23 cellular contexts compared by ENCODE assay signal in genomic region chr22:45886502-45886901, GRCh38.
DNase-seq lines count a peak whose midpoint lies in the region; ATAC-seq, FAIRE-seq and TF ChIP-seq lines count a peak whose summit lies in the region.
"Had no signal": no experiment of that assay in that cellular context is flagged by ENCODE, and none has a peak within 500 bp of the region (broad histone marks: within the 10 kb centered on the region; RNA-seq: fewer than 3 reads in every experiment).

No MANE protein-coding gene starts in this region.

- 87% methylated on average over 7 of the region's 7 CpGs for WGBS in A549 (ENCODE audit: missing lambda C conversion rate)
- 78% methylated on average over 3 of the region's 7 CpGs; no CpG with 5 or more reads in 1 of the 2 experiments for WGBS in H1 (ENCODE audit: extremely low coverage in 1 of 2, insufficient coverage in 1 of 2, insufficient read length in 1 of 2, insufficient replicate concordance in 2 of 2, low coverage in 1 of 2, low lambda C conversion rate in 2 of 2, missing lambda C conversion rate in 1 of 2), 2 experiments

- no peak overlapping the region for H2AK5ac ChIP-seq in H1 (ENCODE audit: low read depth, low read length)

- H3K4me2 ChIP-seq in A549: no peak overlapping the region
- no peak overlapping the region for H3K4me2 ChIP-seq in H1 (ENCODE audit: insufficient read depth in 1 of 2, low read depth in 2 of 2, low read length in 2 of 2)
- H3K4me2 ChIP-seq: BLaER1 had no signal

- TF ChIP-seq POLR2A in A549 (IDR thresholded peaks at IDR 0.05; ENCODE audit: low read length): no peak
- TF ChIP-seq POLR2A in H1 (IDR thresholded peaks at IDR 0.05; ENCODE audit: control extremely low read depth in 1 of 2, low read depth in 2 of 2, low read length in 2 of 2): no peak

- TF ChIP-seq EP300 in A549 (IDR thresholded peaks at IDR 0.05) (no peak), H1 (IDR thresholded peaks at IDR 0.05; ENCODE audit: borderline replicate concordance in 1 of 2, low read depth in 2 of 2, low read length in 2 of 2) (no peak)

- TF ChIP-seq RAD21 in A549 (conservative IDR thresholded peaks at IDR 0.05 in 1 of 2, IDR thresholded peaks at IDR 0.05 in 1 of 2): no peak
- no peak for TF ChIP-seq RAD21 in H1 (IDR thresholded peaks at IDR 0.05 in 1 of 2, conservative IDR thresholded peaks at IDR 0.05 in 1 of 2; ENCODE audit: low read depth in 2 of 2, low read length in 2 of 2)

- H3K18ac ChIP-seq in H1 (ENCODE audit: extremely low read depth, low read length): no peak overlapping the region

- CTCF ChIA-PET in A549 (lab: Yijun Ruan, JAX) (no interaction called here), H1 (lab: Charles Lee; ENCODE audit: partially characterized antibody) (no interaction called here)

- H3K36me3 ChIP-seq in H1 (ENCODE audit: control insufficient read depth in 2 of 4, insufficient read depth in 4 of 4, low read length in 3 of 4): no peaks in the 10 kb centered on the region
- H3K36me3 ChIP-seq: BLaER1 had no signal

- TF ChIP-seq CTCF in A549 (IDR thresholded peaks at IDR 0.05) (no peak), C4-2B (conservative IDR thresholded peaks at IDR 0.05) (no peak), H1 (IDR thresholded peaks at IDR 0.05; ENCODE audit: control extremely low read depth in 1 of 3, insufficient read depth in 1 of 3, low read depth in 1 of 3, low read length in 3 of 3) (no peak)

- H3K9me3 Mint-ChIP-seq in stimulated activated naive B cell treated with anti-CD40 and anti-IgM and Interleukin-4, amounts not matched to agents 10 μg/mL and 1 μg/mL and 100 μg/mL, for 72 hours: no peaks in the 10 kb centered on the region

- no peak overlapping the region for H2BK20ac ChIP-seq in H1 (ENCODE audit: low read length)

- H3K36me3 Mint-ChIP-seq in stimulated activated naive B cell treated with anti-CD40 and anti-IgM and Interleukin-4, amounts not matched to agents 10 μg/mL and 1 μg/mL and 100 μg/mL, for 72 hours: no peaks in the 10 kb centered on the region
- H3K36me3 Mint-ChIP-seq: CD4-positive, alpha-beta memory T cell had no signal

- H2BK12ac ChIP-seq in H1 (ENCODE audit: low read depth, low read length): peak overlapping the region; percentile 60; the same call in 1 of the 2 replicates

- H4K8ac ChIP-seq in H1 (ENCODE audit: extremely low read depth, insufficient read depth, low read length): no peak overlapping the region

- H3K4me1 ChIP-seq in A549: no peaks in the 10 kb centered on the region
- peaks cover 0 to 3% (median under 1%) of the 10 kb centered on the region in 4 experiments; a peak in 1 of 7 replicates for H3K4me1 ChIP-seq in H1 (replicated peaks in 1 of 4; ENCODE audit: control insufficient read depth in 3 of 4, insufficient read depth in 4 of 4, low read length in 3 of 4)
- H3K4me1 ChIP-seq: Caco-2 had no signal

- H3K27me3 ChIP-seq in H1 (replicated peaks in 1 of 4; ENCODE audit: control insufficient read depth in 3 of 4, extremely low read depth in 1 of 4, insufficient read depth in 3 of 4, low read length in 3 of 4): peaks cover 0 to 9% (median 6%) of the 10 kb centered on the region in 4 experiments; a peak in 4 of 7 replicates

- no peaks in the 10 kb centered on the region for H3K79me1 ChIP-seq in H1 (ENCODE audit: low read depth, low read length)

- POLR2A ChIA-PET in A549 (lab: Yijun Ruan, JAX) (no interaction called here), H1 (lab: Charles Lee; ENCODE audit: partially characterized antibody) (no interaction called here)

- H4K20me1 ChIP-seq in H1 (replicated peaks in 1 of 2; ENCODE audit: control insufficient read depth in 1 of 2, insufficient read depth in 2 of 2, low read length in 2 of 2): peaks cover 2 to 5% of the 10 kb centered on the region in 2 experiments

- H3K9ac ChIP-seq in H1 (replicated peaks in 1 of 4; ENCODE audit: extremely low read depth in 1 of 4, low read depth in 3 of 4, low read length in 3 of 4): no peak overlapping the region
- H3K9ac ChIP-seq: BLaER1 had no signal

- H3K23me2 ChIP-seq in H1 (ENCODE audit: low read depth, low read length): no peaks in the 10 kb centered on the region

- no peak overlapping the region for H2BK15ac ChIP-seq in H1 (ENCODE audit: low read length)

- H3K9me3 ChIP-seq in A549 (no peaks in the 10 kb centered on the region), H1 (ENCODE audit: insufficient read depth in 2 of 2, low read depth in 1 of 2, low read length in 1 of 2) (no peaks in the 10 kb centered on the region)
- H3K9me3 ChIP-seq: BLaER1, Caco-2 had no signal

- H4K5ac ChIP-seq in H1 (ENCODE audit: insufficient read length, low read depth, low read length): no peak overlapping the region

- H4K91ac ChIP-seq in H1 (replicated peaks; ENCODE audit: insufficient read length, low read length): peak overlapping the region; percentile 25

- no peak overlapping the region for H3K27ac Mint-ChIP-seq in stimulated activated naive B cell treated with anti-CD40 and anti-IgM and Interleukin-4, amounts not matched to agents 10 μg/mL and 1 μg/mL and 100 μg/mL, for 72 hours

- no peak overlapping the region for H3K27ac ChIP-seq in A549
- peak overlapping the region; percentile 95 for H3K27ac ChIP-seq in C4-2B
- H3K27ac ChIP-seq in H1 (ENCODE audit: low read depth, low read length): no peak overlapping the region
- H3K27ac ChIP-seq: BLaER1 had no signal

- no peak overlapping the region for H3K4me3 ChIP-seq in A549
- no peak overlapping the region for H3K4me3 ChIP-seq in H1 (ENCODE audit: extremely low read depth in 1 of 4, insufficient read depth in 2 of 4, low read depth in 3 of 4, low read length in 4 of 4)
- H3K4me3 ChIP-seq: BLaER1 had no signal

- no peak overlapping the region for H2BK5ac ChIP-seq in H1 (ENCODE audit: low read depth, low read length)

- H3K4me1 Mint-ChIP-seq in stimulated activated naive B cell treated with anti-CD40 and anti-IgM and Interleukin-4, amounts not matched to agents 10 μg/mL and 1 μg/mL and 100 μg/mL, for 72 hours: no peaks in the 10 kb centered on the region
- H3K4me1 Mint-ChIP-seq: CD4-positive, alpha-beta memory T cell had no signal

- no peak overlapping the region for H2BK120ac ChIP-seq in H1 (replicated peaks; ENCODE audit: low read depth, low read length)

- FAIRE-seq in A549 (lab: Jason Lieb, UNC): no peak
- no peak for FAIRE-seq in H1 (lab: Jason Lieb, UNC)
- FAIRE-seq: GM12891 had no signal

- H3K27me3 Mint-ChIP-seq in stimulated activated naive B cell treated with anti-CD40 and anti-IgM and Interleukin-4, amounts not matched to agents 10 μg/mL and 1 μg/mL and 100 μg/mL, for 72 hours: peaks cover 46 to 75% of the 10 kb centered on the region in 2 donors

- intact Hi-C loops in sciatic nerve (cut with DNase I): no loop called here

- no peak overlapping the region for H3K4ac ChIP-seq in H1 (replicated peaks; ENCODE audit: insufficient read length, low read depth, low read length)

- H3K23ac ChIP-seq in H1 (ENCODE audit: insufficient read length): no peak overlapping the region

- DNase-seq in A549 (ENCODE audit: low read depth in 1 of 2, low spot score in 1 of 2) (no peak), H1 (ENCODE audit: low read depth in 1 of 2, low spot score in 2 of 2) (no peak), sciatic nerve (ENCODE audit: low spot score) (peak; percentile 40), SHP77 (lab: John Stamatoyannopoulos, UW) (no peak)
- DNase-seq in stimulated activated naive B cell treated with anti-CD40 and anti-IgM and Interleukin-4, amounts not matched to agents 10 μg/mL and 1 μg/mL and 100 μg/mL, for 72 hours: no peak
- DNase-seq: ACHN; CD4-positive, alpha-beta memory T cell; DMS 273 treated with DMSO at 0.1 percent for 48 hours; DMS79 treated with DMSO at 0.1 percent for 48 hours; GOT3; IMR-90; MV-4-11; NCI-H1105 treated with DMSO at 0.1 percent for 48 hours; NCI-H2029 treated with DMSO at 0.1 percent for 48 hours; NCI-H226; NCI-H510A treated with DMSO at 0.1 percent for 48 hours; NCI-H774; NK-92 treated with Interleukin-12 subunit alpha and Interleukin-12 subunit beta, amount 100 ng/mL, for 24 hours had no signal

- H3K14ac ChIP-seq in H1 (ENCODE audit: insufficient read length): no peak overlapping the region

- H3K56ac ChIP-seq in H1 (replicated peaks; ENCODE audit: insufficient read length, low read depth, low read length): no peak overlapping the region

- H2AFZ ChIP-seq in H1 (ENCODE audit: low read length): no peak overlapping the region

- H3K4me3 Mint-ChIP-seq in stimulated activated naive B cell treated with anti-CD40 and anti-IgM and Interleukin-4, amounts not matched to agents 10 μg/mL and 1 μg/mL and 100 μg/mL, for 72 hours: no peak overlapping the region
- H3K4me3 Mint-ChIP-seq: CD4-positive, alpha-beta memory T cell had no signal

- H3K79me2 ChIP-seq in H1 (ENCODE audit: control insufficient read depth in 1 of 2, insufficient read depth in 2 of 2, low read length in 2 of 2): no peaks in the 10 kb centered on the region

- ATAC-seq in A549 (no peak), sciatic nerve (no peak), HG03159 (IDR thresholded peaks at IDR 0.05; ENCODE audit: unreplicated experiment) (no peak)
- no peak for ATAC-seq in stimulated activated naive B cell treated with anti-CD40 and anti-IgM and Interleukin-4, amounts not matched to agents 10 μg/mL and 1 μg/mL and 100 μg/mL, for 72 hours (replicated peaks)

TF ChIP-seq in A549, 52 proteins besides CTCF, POLR2A, EP300 and RAD21:
- TF ChIP-seq KDM5A (IDR thresholded peaks at IDR 0.05): no peak
- TF ChIP-seq JUNB (IDR thresholded peaks at IDR 0.05): no peak
- TF ChIP-seq ZFP36 (IDR thresholded peaks at IDR 0.05; ENCODE audit: borderline replicate concordance, partially characterized antibody): peak; percentile 95
TF ChIP-seq in A549: peak in this region for 1.
